In genomic region chr12:112965643-112966042, GRCh38 we compare ENCODE assay signal across 28 cellular contexts. TPM values are rescaled to one million over a fixed set of nuclear protein-coding genes. Genes with fewer than 3 reads are reported as not detected.
DNase-seq lines count a peak whose midpoint lies in the region; TF ChIP-seq lines count a peak whose summit lies in the region.
"Had no signal": no experiment of that assay in that cellular context is flagged by ENCODE, and none has a peak within 500 bp of the region (broad histone marks: within the 10 kb centered on the region; RNA-seq: fewer than 3 reads in every experiment).

No MANE protein-coding gene starts in this region.

- no peak overlapping the region for H2BK15ac ChIP-seq in neuronal stem cell (ENCODE audit: low read length)

- H3K9me3 Mint-ChIP-seq in endodermal cell, result peaks cover 9% of the 10 kb centered on the region
- peaks cover 4% of the 10 kb centered on the region for H3K9me3 Mint-ChIP-seq in activated naive CD4-positive, alpha-beta T cell treated with anti-CD3 and anti-CD28 coated beads, Interleukin-2, amount 10 ng/mL, durations not matched to agents 7 days and 5 days
- H3K9me3 Mint-ChIP-seq: CD8-positive, alpha-beta memory T cell had no signal

- H3K4me1 ChIP-seq in endodermal cell (ENCODE audit: control insufficient read depth, insufficient read depth, low read length) (no peaks in the 10 kb centered on the region), esophagus muscularis mucosa (no peaks in the 10 kb centered on the region), neuronal stem cell (ENCODE audit: control insufficient read depth in 2 of 2, insufficient read depth in 1 of 2, low read depth in 1 of 2, low read length in 2 of 2) (no peaks in the 10 kb centered on the region)
- H3K4me1 ChIP-seq: BE2C had no signal

- H3K14ac ChIP-seq in neuronal stem cell (ENCODE audit: low read length), result peak overlapping the region; percentile 13

- H3K23ac ChIP-seq in neuronal stem cell (ENCODE audit: low read depth, low read length, poor library complexity), result no peak overlapping the region

- no peak overlapping the region for H2AK5ac ChIP-seq in neuronal stem cell (ENCODE audit: low read depth, low read length)

- H3K36me3 Mint-ChIP-seq in endodermal cell (ENCODE audit: low read depth), result no peaks in the 10 kb centered on the region
- peaks cover 73% of the 10 kb centered on the region for H3K36me3 Mint-ChIP-seq in activated naive CD4-positive, alpha-beta T cell treated with anti-CD3 and anti-CD28 coated beads, Interleukin-2, amount 10 ng/mL, durations not matched to agents 7 days and 5 days

- H3K27ac Mint-ChIP-seq in endodermal cell, result no peak overlapping the region
- no peak overlapping the region for H3K27ac Mint-ChIP-seq in activated naive CD4-positive, alpha-beta T cell treated with anti-CD3 and anti-CD28 coated beads, Interleukin-2, amount 10 ng/mL, durations not matched to agents 7 days and 5 days
- H3K27ac Mint-ChIP-seq: CD14-positive monocyte; CD4-positive, CD25-positive, alpha-beta regulatory T cell; CD8-positive, alpha-beta memory T cell had no signal

- no peak overlapping the region for H2BK5ac ChIP-seq in neuronal stem cell (ENCODE audit: low read length)

- no peaks in the 10 kb centered on the region for H3K79me1 ChIP-seq in neuronal stem cell (ENCODE audit: low read depth, low read length)

- H4K91ac ChIP-seq in neuronal stem cell (ENCODE audit: low read depth, low read length, poor library complexity), result no peak overlapping the region

- H3K9me3 ChIP-seq in endodermal cell (ENCODE audit: control insufficient read depth, low read length), result no peaks in the 10 kb centered on the region
- H3K9me3 ChIP-seq in esophagus muscularis mucosa, result no peaks in the 10 kb centered on the region
- H3K9me3 ChIP-seq in neuronal stem cell (replicated peaks in 1 of 2; ENCODE audit: control insufficient read depth in 2 of 2, insufficient read depth in 1 of 2, low read depth in 1 of 2, low read length in 2 of 2), result peaks cover 0 to 2% of the 10 kb centered on the region in 2 donors
- H3K9me3 ChIP-seq: BE2C, BLaER1 had no signal

- no peak overlapping the region for H3K4me3 Mint-ChIP-seq in endodermal cell
- H3K4me3 Mint-ChIP-seq in activated naive CD4-positive, alpha-beta T cell treated with anti-CD3 and anti-CD28 coated beads, Interleukin-2, amount 10 ng/mL, durations not matched to agents 7 days and 5 days, result no peak overlapping the region
- H3K4me3 Mint-ChIP-seq: CD14-positive monocyte; CD4-positive, alpha-beta memory T cell; CD4-positive, CD25-positive, alpha-beta regulatory T cell; CD8-positive, alpha-beta memory T cell had no signal

- H3K27ac ChIP-seq in endodermal cell (ENCODE audit: low read depth, low read length), result no peak overlapping the region
- H3K27ac ChIP-seq in esophagus muscularis mucosa (replicated peaks in 1 of 4), result no peak overlapping the region
- no peak overlapping the region for H3K27ac ChIP-seq in neuronal stem cell (replicated peaks; ENCODE audit: low read length)
- H3K27ac ChIP-seq: BLaER1 had no signal

- CTCF ChIA-PET in activated naive CD4-positive, alpha-beta T cell treated with anti-CD3 and anti-CD28 coated beads, Interleukin-2, amount 10 ng/mL, durations not matched to agents 7 days and 5 days (lab: Charles Lee), result interaction anchor here (2.4 kb wide), 1 partner anchor 27 kb away, joined by 11 read pairs; no protein-coding TSS in a partner anchor

- H3K27me3 ChIP-seq in endodermal cell (ENCODE audit: control insufficient read depth, insufficient read depth, low read length, poor library complexity, severe bottlenecking), result peaks cover 4% of the 10 kb centered on the region
- H3K27me3 ChIP-seq in esophagus muscularis mucosa, result no peaks in the 10 kb centered on the region
- no peaks in the 10 kb centered on the region for H3K27me3 ChIP-seq in neuronal stem cell (ENCODE audit: control insufficient read depth in 3 of 3, insufficient read depth in 3 of 3, low read depth in 1 of 3, low read length in 3 of 3)
- H3K27me3 ChIP-seq: BE2C, BLaER1 had no signal

- H2BK12ac ChIP-seq in neuronal stem cell (ENCODE audit: low read length), result no peak overlapping the region

- TF ChIP-seq CTCF in endodermal cell (conservative IDR thresholded peaks at IDR 0.05) (no peak), esophagus muscularis mucosa (IDR thresholded peaks at IDR 0.05) (no peak), foreskin fibroblast (IDR thresholded peaks at IDR 0.05; ENCODE audit: low read depth, low read length) (no peak)

- no peak for TF ChIP-seq POLR2A in esophagus muscularis mucosa (IDR thresholded peaks at IDR 0.05; ENCODE audit: low read depth)

- H2BK120ac ChIP-seq in neuronal stem cell (ENCODE audit: low read depth, low read length), result no peak overlapping the region

- 90 to 91% methylated on average over 14 to 15 of the region's 15 CpGs for WGBS in endodermal cell (ENCODE audit: insufficient coverage in 1 of 2, insufficient read length in 1 of 2), 2 experiments
- 89% methylated on average over 15 of the region's 15 CpGs for WGBS in esophagus muscularis mucosa
- WGBS in neuronal stem cell (ENCODE audit: extremely low coverage in 2 of 2, insufficient read length in 2 of 2, insufficient replicate concordance in 1 of 2), 2 donors, result no CpG with 5 or more reads among the region's 15 CpGs

- no peak overlapping the region for H3K9ac ChIP-seq in endodermal cell (ENCODE audit: extremely low read depth, low read length, poor library complexity, severe bottlenecking)
- H3K9ac ChIP-seq in neuronal stem cell (ENCODE audit: low read depth, low read length, poor library complexity), result no peak overlapping the region
- H3K9ac ChIP-seq: BLaER1 had no signal

- no peak overlapping the region for H2AFZ ChIP-seq in neuronal stem cell (ENCODE audit: low read length)

- no peaks in the 10 kb centered on the region for H3K4me1 Mint-ChIP-seq in endodermal cell
- H3K4me1 Mint-ChIP-seq in activated naive CD4-positive, alpha-beta T cell treated with anti-CD3 and anti-CD28 coated beads, Interleukin-2, amount 10 ng/mL, durations not matched to agents 7 days and 5 days, result peaks cover 7% of the 10 kb centered on the region
- H3K4me1 Mint-ChIP-seq: CD14-positive monocyte had no signal

- peak; percentile 35 for DNase-seq in activated CD8-positive, alpha-beta memory T cell treated with anti-CD3 and anti-CD28 coated beads for 24 hours
- DNase-seq in activated CD8-positive, alpha-beta memory T cell treated with anti-CD3 and anti-CD28 coated beads, Interleukin-2, amount 50 U/mL, for 48 hours, result no peak
- DNase-seq in endodermal cell, result peak; percentile 31
- DNase-seq in esophagus muscularis mucosa (ENCODE audit: extremely low spot score), result peak; percentile 78
- no peak for DNase-seq in neuronal stem cell (ENCODE audit: low spot score)
- DNase-seq in activated naive CD4-positive, alpha-beta T cell treated with anti-CD3 and anti-CD28 coated beads, Interleukin-2, amount 10 ng/mL, durations not matched to agents 7 days and 5 days, result no peak
- no peak for DNase-seq in foreskin fibroblast
- no peak for DNase-seq in NCI-H2107 treated with DMSO at 0.1 percent for 48 hours (lab: John Stamatoyannopoulos, UW; ENCODE audit: unreplicated experiment)
- DNase-seq: 8988T; ACHN; BE2C; C1 segment of cervical spinal cord; CD4-positive, alpha-beta memory T cell; CD4-positive, CD25-positive, alpha-beta regulatory T cell; CD8-positive, alpha-beta memory T cell; COR-L47; DMS 273 treated with DMSO at 0.1 percent for 48 hours; DMS153; DMS53; DMS79; DND-41; EL; GDM1 had no signal

- no peak overlapping the region for H3K4me2 ChIP-seq in neuronal stem cell (ENCODE audit: insufficient read depth, low read length, poor library complexity, severe bottlenecking)
- H3K4me2 ChIP-seq: BLaER1 had no signal

- H3K18ac ChIP-seq in neuronal stem cell (ENCODE audit: low read length), result no peak overlapping the region

- peaks cover 5% of the 10 kb centered on the region for H3K27me3 Mint-ChIP-seq in endodermal cell (ENCODE audit: insufficient read depth)
- H3K27me3 Mint-ChIP-seq in activated naive CD4-positive, alpha-beta T cell treated with anti-CD3 and anti-CD28 coated beads, Interleukin-2, amount 10 ng/mL, durations not matched to agents 7 days and 5 days, result no peaks in the 10 kb centered on the region
- H3K27me3 Mint-ChIP-seq: CD4-positive, alpha-beta memory T cell; CD4-positive, CD25-positive, alpha-beta regulatory T cell; CD8-positive, alpha-beta memory T cell had no signal

- H4K8ac ChIP-seq in neuronal stem cell (ENCODE audit: low read depth, low read length), result no peak overlapping the region

- H3K4ac ChIP-seq in neuronal stem cell (ENCODE audit: low read length), result no peak overlapping the region

- H3K36me3 ChIP-seq in endodermal cell (ENCODE audit: control insufficient read depth, insufficient read depth, low read length) (no peaks in the 10 kb centered on the region), esophagus muscularis mucosa (peaks cover 12 to 100% (median 69%) of the 10 kb centered on the region in 4 donors), neuronal stem cell (replicated peaks in 1 of 2; ENCODE audit: control insufficient read depth in 2 of 2, insufficient read depth in 2 of 2, low read length in 2 of 2) (no peaks in the 10 kb centered on the region)

- intact Hi-C loops in esophagus muscularis mucosa (cut with DNase I), result no loop called here

- no peak overlapping the region for H3K4me3 ChIP-seq in endodermal cell (ENCODE audit: low read length)
- no peak overlapping the region for H3K4me3 ChIP-seq in esophagus muscularis mucosa
- H3K4me3 ChIP-seq in neuronal stem cell (ENCODE audit: low read length in 2 of 2), result peak overlapping the region in 1 of 2 donors; percentile 39
- H3K4me3 ChIP-seq in foreskin fibroblast (ENCODE audit: low read depth in 1 of 2, low read length in 2 of 2), result no peak overlapping the region
- H3K4me3 ChIP-seq: BLaER1, GM12878 had no signal

- no peak for TF ChIP-seq EP300 in esophagus muscularis mucosa (IDR thresholded peaks at IDR 0.05)

RNA-seq across cellular contexts. Expression of gene OAS2, which starts 12.7 kb away (rescaled TPM):
- total RNA-seq in endodermal cell (not detected), esophagus muscularis mucosa (1 to 10 TPM; 4.8 to 9.1 (median 7.4) TPM)
- not detected for polyA plus RNA-seq in endodermal cell (2013, experiment 1 of 2)
- polyA plus RNA-seq in endodermal cell (2013, experiment 2 of 2), result not detected
- 0.01 TPM for polyA plus RNA-seq in neuronal stem cell (2013, experiment 1 of 2)
- not detected for polyA plus RNA-seq in neuronal stem cell (2013, experiment 2 of 2)
- total RNA-seq: A673, G401 had no signal

RNA-seq across cellular contexts. Expression of gene OAS3, which starts 27.4 kb away (rescaled TPM):
- under 1 TPM; 0.64 to 0.84 TPM for total RNA-seq in endodermal cell
- 0.32 TPM for polyA plus RNA-seq in endodermal cell (2013, experiment 1 of 2)
- polyA plus RNA-seq in endodermal cell (2013, experiment 2 of 2), result 0.29 TPM
- 1 to 10 TPM; 6.0 to 9.6 (median 9.2) TPM for total RNA-seq in esophagus muscularis mucosa
- 0.01 TPM for polyA plus RNA-seq in neuronal stem cell (2013, experiment 1 of 2)
- 0.03 TPM for polyA plus RNA-seq in neuronal stem cell (2013, experiment 2 of 2)

RNA-seq across cellular contexts. Expression of gene OAS1, which starts 58.9 kb away (rescaled TPM):
- total RNA-seq in endodermal cell (not detected), esophagus muscularis mucosa (10 to 100 TPM in 2 of 4 donors, 1 to 10 TPM in 2; 9.9 to 10.4 (median 10.0) TPM)
- not detected for polyA plus RNA-seq in endodermal cell (2013, experiment 1 of 2)
- polyA plus RNA-seq in endodermal cell (2013, experiment 2 of 2), result not detected
- polyA plus RNA-seq in neuronal stem cell (2013, experiment 1 of 2), result not detected
- polyA plus RNA-seq in neuronal stem cell (2013, experiment 2 of 2), result not detected
- total RNA-seq: G401 had no signal

Comparison
In these comparisons a context has a peak if more than half of its experiments do, and no peak if none do; other contexts are left out.
1. DNase-seq: peak in activated CD8-positive, alpha-beta memory T cell treated with anti-CD3 and anti-CD28 coated beads for 24 hours (single experiment), endodermal cell (single experiment) and esophagus muscularis mucosa (single experiment); none in activated CD8-positive, alpha-beta memory T cell treated with anti-CD3 and anti-CD28 coated beads, Interleukin-2, amount 50 U/mL, for 48 hours (single experiment), neuronal stem cell (single experiment), activated naive CD4-positive, alpha-beta T cell treated with anti-CD3 and anti-CD28 coated beads, Interleukin-2, amount 10 ng/mL, durations not matched to agents 7 days and 5 days (single experiment), foreskin fibroblast (0 of 2) and NCI-H2107 treated with DMSO at 0.1 percent for 48 hours (single experiment).
2. RNA of gene OAS2, which starts 12.7 kb away (total RNA-seq): 4.8 to 9.1 TPM in esophagus muscularis mucosa; not detected in endodermal cell; every median in the first group is over 4 times any median in the second.
3. RNA of gene OAS1, which starts 58.9 kb away (total RNA-seq): 9.9 to 10.4 TPM in esophagus muscularis mucosa; not detected in endodermal cell; every median in the first group is over 10 times any median in the second.